Comparison of ENCODE assay signal across 14 cellular contexts in the genomic region with DNA sequence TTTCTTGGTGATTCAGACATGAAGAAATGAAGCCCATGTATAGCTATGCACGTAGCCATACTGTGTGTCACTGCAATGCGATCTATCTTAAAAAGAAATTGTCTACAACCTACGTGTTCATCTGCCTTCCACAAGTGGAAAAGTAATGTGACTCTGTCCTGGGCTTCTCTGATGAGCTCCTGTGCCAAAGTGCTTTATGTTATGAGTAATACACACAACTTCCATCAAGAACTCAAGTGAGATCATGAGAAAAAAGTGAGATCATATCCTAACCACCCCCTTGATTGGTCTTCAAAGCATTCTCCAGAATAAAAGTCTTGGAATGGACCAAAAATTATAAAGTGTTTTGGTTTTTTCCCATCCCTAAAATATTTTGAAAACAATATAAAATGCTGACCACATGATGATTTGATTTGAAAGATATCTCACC.
DNase-seq lines count a peak whose midpoint lies in the region; ATAC-seq, FAIRE-seq and TF ChIP-seq lines count a peak whose summit lies in the region.
"Had no signal": no experiment of that assay in that cellular context is flagged by ENCODE, and none has a peak within 500 bp of the region (broad histone marks: within the 10 kb centered on the region; RNA-seq: fewer than 3 reads in every experiment).

No MANE protein-coding gene starts in this region.

- peaks cover 22 to 38% (median 29%) of the 10 kb centered on the region in 3 donors for H3K4me1 ChIP-seq in pancreas
- H3K4me1 ChIP-seq: prostate gland had no signal

- H3K4me3 ChIP-seq in epithelial cell of esophagus (ENCODE audit: low read length) (no peak overlapping the region), pancreas (no peak overlapping the region)
- H3K4me3 ChIP-seq: prostate gland had no signal

- no peak overlapping the region for H3K27ac ChIP-seq in pancreas
- H3K27ac ChIP-seq: prostate gland had no signal

- intact Hi-C loops in pancreas (cut with DNase I) = no loop called here

- H3K27me3 ChIP-seq in pancreas = no peaks in the 10 kb centered on the region

- TF ChIP-seq CTCF in AG09319 (IDR thresholded peaks at IDR 0.05; ENCODE audit: low read depth, low read length) (no peak), epithelial cell of esophagus (IDR thresholded peaks at IDR 0.05; ENCODE audit: insufficient read depth, low read depth, low read length, missing control alignments) (no peak), pancreas (IDR thresholded peaks at IDR 0.05) (no peak)

- H3K9me3 ChIP-seq in pancreas = no peaks in the 10 kb centered on the region
- H3K9me3 ChIP-seq: prostate gland had no signal

- ATAC-seq in pancreas = no peak
- ATAC-seq: esophagus mucosa had no signal

- peak; percentile 17 for FAIRE-seq in pancreas (lab: Jason Lieb, UNC)

- peaks cover 0 to 30% (median 0%) of the 10 kb centered on the region in 3 donors for H3K36me3 ChIP-seq in pancreas
- H3K36me3 ChIP-seq: prostate gland had no signal

- DNase-seq in AG09319 (ENCODE audit: extremely low read depth, low read depth) (peak; percentile 49), NCI-H226 (peak; percentile 70), epithelial cell of esophagus (ENCODE audit: low read depth) (peak; percentile 64), pancreas (no peak), NCI-H128 (lab: John Stamatoyannopoulos, UW; ENCODE audit: unreplicated experiment) (no peak), ureter (ENCODE audit: low spot score) (no peak), NCI-H2029 (lab: John Stamatoyannopoulos, UW) (no peak)
- DNase-seq in stimulated activated CD8-positive, alpha-beta memory T cell treated with anti-CD3 and anti-CD28 coated beads, Interleukin-4, amount 100 ng/mL, for 48 hours = no peak
- DNase-seq: activated CD8-positive, alpha-beta memory T cell treated with anti-CD3 and anti-CD28 coated beads, Interleukin-2, amount 50 U/mL, for 4 hours; amygdala; NCI-H187; NK-92 treated with Interleukin-12 subunit alpha and Interleukin-12 subunit beta, amount 100 ng/mL, for 24 hours had no signal

- WGBS in pancreas, 2 donors = 95 to 98% methylated on average over 3 of the region's 3 CpGs

Comparison
In these comparisons a context has a peak if more than half of its experiments do, and no peak if none do; other contexts are left out.
1. DNase-seq: peak in AG09319 (single experiment), NCI-H226 (single experiment) and epithelial cell of esophagus (single experiment); none in pancreas (0 of 6), NCI-H128 (single experiment), stimulated activated CD8-positive, alpha-beta memory T cell treated with anti-CD3 and anti-CD28 coated beads, Interleukin-4, amount 100 ng/mL, for 48 hours (single experiment), ureter (single experiment) and NCI-H2029 (single experiment).